In the genomic region with DNA sequence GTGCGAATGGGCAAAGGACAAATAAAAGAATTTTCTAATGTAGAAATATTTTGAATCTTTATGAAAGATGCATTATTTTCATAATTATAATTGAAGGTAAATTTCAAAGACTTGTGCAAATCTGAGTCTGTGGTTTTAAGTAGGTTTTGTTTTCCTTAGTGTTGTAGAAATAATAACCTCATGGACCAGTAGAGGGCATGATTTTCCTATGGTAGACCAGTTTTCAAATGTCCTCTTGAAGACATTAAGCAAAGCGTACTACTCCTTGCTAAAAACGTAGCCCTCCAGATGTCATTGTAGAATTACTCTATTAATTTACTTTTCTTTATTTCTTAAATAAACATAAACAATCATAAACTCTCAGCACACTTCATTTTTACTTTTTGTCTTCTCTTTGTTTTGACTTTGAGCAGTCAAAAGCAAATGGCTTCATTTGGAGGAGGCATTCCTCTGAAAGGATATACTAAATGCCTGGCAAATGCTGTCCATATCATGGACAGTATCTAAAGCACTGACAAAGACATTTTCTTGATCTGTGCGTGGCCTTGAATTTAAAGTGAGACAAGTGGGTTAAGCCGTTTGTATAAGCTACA, we compare ENCODE assay signal across 8 cellular contexts.
DNase-seq lines count a peak whose midpoint lies in the region; ATAC-seq, FAIRE-seq and TF ChIP-seq lines count a peak whose summit lies in the region.

No MANE protein-coding gene starts in this region.

- FAIRE-seq in kidney (lab: Jason Lieb, UNC) = peak; percentile 91

- no peak overlapping the region for H3K27ac ChIP-seq in CD4-positive, CD25-positive, alpha-beta regulatory T cell (ENCODE audit: insufficient read depth, low read length, poor library complexity, severe bottlenecking)
- H3K27ac ChIP-seq in kidney (ENCODE audit: low read depth in 2 of 2, low read length in 2 of 2) = no peak overlapping the region

- no peaks in the 10 kb centered on the region for H3K27me3 ChIP-seq in CD4-positive, CD25-positive, alpha-beta regulatory T cell (ENCODE audit: control insufficient read depth, insufficient read depth, low read length)

- peak in 2 of 3 donors; percentile 15 to 53 for DNase-seq in CD4-positive, CD25-positive, alpha-beta regulatory T cell
- peak; percentile 8 for DNase-seq in NCI-H2029 treated with DMSO at 0.1 percent for 48 hours (lab: John Stamatoyannopoulos, UW)
- no peak for DNase-seq in activated CD8-positive, alpha-beta T cell treated with anti-CD3 and anti-CD28 coated beads, Interleukin-2, amount 10 ng/mL, durations not matched to agents 7 days and 5 days
- no peak for DNase-seq in kidney
- no peak for DNase-seq in NCI-H187 (lab: John Stamatoyannopoulos, UW)
- no peak for DNase-seq in posterior vena cava (ENCODE audit: low spot score)

- H3K36me3 Mint-ChIP-seq in CD4-positive, CD25-positive, alpha-beta regulatory T cell = no peaks in the 10 kb centered on the region
- H3K36me3 Mint-ChIP-seq in activated CD8-positive, alpha-beta T cell treated with anti-CD3 and anti-CD28 coated beads, Interleukin-2, amount 10 ng/mL, durations not matched to agents 7 days and 5 days (ENCODE audit: low read depth) = no peaks in the 10 kb centered on the region

- H3K9me3 Mint-ChIP-seq in CD4-positive, CD25-positive, alpha-beta regulatory T cell = no peaks in the 10 kb centered on the region
- no peaks in the 10 kb centered on the region for H3K9me3 Mint-ChIP-seq in activated CD8-positive, alpha-beta T cell treated with anti-CD3 and anti-CD28 coated beads, Interleukin-2, amount 10 ng/mL, durations not matched to agents 7 days and 5 days (ENCODE audit: insufficient read depth)

- no peaks in the 10 kb centered on the region for H3K4me1 Mint-ChIP-seq in CD4-positive, CD25-positive, alpha-beta regulatory T cell
- peaks cover 8% of the 10 kb centered on the region for H3K4me1 Mint-ChIP-seq in activated CD8-positive, alpha-beta T cell treated with anti-CD3 and anti-CD28 coated beads, Interleukin-2, amount 10 ng/mL, durations not matched to agents 7 days and 5 days (ENCODE audit: low read depth)

- CTCF ChIA-PET in activated CD8-positive, alpha-beta T cell treated with anti-CD3 and anti-CD28 coated beads, Interleukin-2, amount 10 ng/mL, durations not matched to agents 7 days and 5 days (lab: Charles Lee) = interaction anchor here (1.4 to 1.9 kb wide), 4 partner anchors 8 to 917 kb away, joined by 3 to 6 read pairs (median 4); no protein-coding TSS in a partner anchor

- TF ChIP-seq CTCF in kidney (IDR thresholded peaks at IDR 0.05; ENCODE audit: borderline replicate concordance, extremely low read depth, insufficient read depth) = peak; percentile 14

- no peak overlapping the region for H3K27ac Mint-ChIP-seq in CD4-positive, CD25-positive, alpha-beta regulatory T cell
- no peak overlapping the region for H3K27ac Mint-ChIP-seq in activated CD8-positive, alpha-beta T cell treated with anti-CD3 and anti-CD28 coated beads, Interleukin-2, amount 10 ng/mL, durations not matched to agents 7 days and 5 days

- ATAC-seq in CD4-positive, CD25-positive, alpha-beta regulatory T cell (ENCODE audit: low read depth in 2 of 2) = no peak
- ATAC-seq in GM18867 (IDR thresholded peaks at IDR 0.05; ENCODE audit: unreplicated experiment) = peak; percentile 66
- peak; percentile 65 for ATAC-seq in activated CD8-positive, alpha-beta T cell treated with anti-CD3 and anti-CD28 coated beads, Interleukin-2, amount 10 ng/mL, durations not matched to agents 7 days and 5 days
- no peak for ATAC-seq in HG03135 (IDR thresholded peaks at IDR 0.05; ENCODE audit: unreplicated experiment)

- no peaks in the 10 kb centered on the region for H3K36me3 ChIP-seq in CD4-positive, CD25-positive, alpha-beta regulatory T cell (ENCODE audit: control insufficient read depth, insufficient read depth, low read length)
- H3K36me3 ChIP-seq in kidney (ENCODE audit: control insufficient read depth in 1 of 2, insufficient read depth in 2 of 2, low read length in 2 of 2) = no peaks in the 10 kb centered on the region

- peaks cover 4% of the 10 kb centered on the region for H3K27me3 Mint-ChIP-seq in CD4-positive, CD25-positive, alpha-beta regulatory T cell
- H3K27me3 Mint-ChIP-seq in activated CD8-positive, alpha-beta T cell treated with anti-CD3 and anti-CD28 coated beads, Interleukin-2, amount 10 ng/mL, durations not matched to agents 7 days and 5 days (ENCODE audit: low read depth) = peaks cover 15% of the 10 kb centered on the region

- no peak overlapping the region for H3K4me3 ChIP-seq in CD4-positive, CD25-positive, alpha-beta regulatory T cell (ENCODE audit: low read depth, low read length)
- no peak overlapping the region for H3K4me3 ChIP-seq in kidney (ENCODE audit: low read length in 2 of 2)

- no peaks in the 10 kb centered on the region for H3K9me3 ChIP-seq in CD4-positive, CD25-positive, alpha-beta regulatory T cell (ENCODE audit: control insufficient read depth in 2 of 2, low read length in 2 of 2)
- no peaks in the 10 kb centered on the region for H3K9me3 ChIP-seq in kidney (ENCODE audit: control insufficient read depth in 1 of 2, low read length in 2 of 2)

- H3K4me1 ChIP-seq in CD4-positive, CD25-positive, alpha-beta regulatory T cell (ENCODE audit: control insufficient read depth, insufficient read depth, low read length, poor library complexity, severe bottlenecking) = no peaks in the 10 kb centered on the region
- H3K4me1 ChIP-seq in kidney (ENCODE audit: control insufficient read depth in 1 of 2, insufficient read depth in 1 of 2, low read depth in 1 of 2, low read length in 2 of 2) = no peaks in the 10 kb centered on the region

- H3K4me3 Mint-ChIP-seq in CD4-positive, CD25-positive, alpha-beta regulatory T cell = no peak overlapping the region
- H3K4me3 Mint-ChIP-seq in activated CD8-positive, alpha-beta T cell treated with anti-CD3 and anti-CD28 coated beads, Interleukin-2, amount 10 ng/mL, durations not matched to agents 7 days and 5 days = no peak overlapping the region

- intact Hi-C loops in kidney (cut with DNase I) = no loop called here
- intact Hi-C loops in posterior vena cava (cut with DNase I) = no loop called here

- POLR2A ChIA-PET in activated CD8-positive, alpha-beta T cell treated with anti-CD3 and anti-CD28 coated beads, Interleukin-2, amount 10 ng/mL, durations not matched to agents 7 days and 5 days (lab: Charles Lee) = no interaction called here

- no peak overlapping the region for H3K9ac ChIP-seq in kidney (ENCODE audit: low read length in 2 of 2)

Comparison
In these comparisons a context has a peak if more than half of its experiments do, and no peak if none do; other contexts are left out.
1. ATAC-seq: peak in GM18867 (single experiment) and activated CD8-positive, alpha-beta T cell treated with anti-CD3 and anti-CD28 coated beads, Interleukin-2, amount 10 ng/mL, durations not matched to agents 7 days and 5 days (single experiment); none in CD4-positive, CD25-positive, alpha-beta regulatory T cell (0 of 2) and HG03135 (single experiment).
2. DNase-seq: peak in CD4-positive, CD25-positive, alpha-beta regulatory T cell (2 of 3) and NCI-H2029 treated with DMSO at 0.1 percent for 48 hours (single experiment); none in activated CD8-positive, alpha-beta T cell treated with anti-CD3 and anti-CD28 coated beads, Interleukin-2, amount 10 ng/mL, durations not matched to agents 7 days and 5 days (single experiment), kidney (single experiment), NCI-H187 (0 of 2) and posterior vena cava (single experiment).